9 cellular contexts compared by ENCODE assay signal in genomic region chr5:179804599-179804947, GRCh38. TPM values are rescaled to one million over a fixed set of nuclear protein-coding genes. Genes with fewer than 3 reads are reported as not detected.
DNase-seq lines count a peak whose midpoint lies in the region; ATAC-seq and TF ChIP-seq lines count a peak whose summit lies in the region.
"Had no signal": no experiment of that assay in that cellular context is flagged by ENCODE, and none has a peak within 500 bp of the region (broad histone marks: within the 10 kb centered on the region; RNA-seq: fewer than 3 reads in every experiment).

No MANE protein-coding gene starts in this region.

- no peaks in the 10 kb centered on the region for H4K20me1 ChIP-seq in OCI-LY7 (ENCODE audit: insufficient read depth, low read length)

- no peaks in the 10 kb centered on the region for H3K27me3 ChIP-seq in CD4-positive, alpha-beta memory T cell (ENCODE audit: insufficient read depth, low read length)
- H3K27me3 ChIP-seq in endodermal cell (ENCODE audit: control insufficient read depth, insufficient read depth, low read length, poor library complexity, severe bottlenecking) (no peaks in the 10 kb centered on the region), parathyroid adenoma (ENCODE audit: control insufficient read depth, insufficient read depth, low read length) (no peaks in the 10 kb centered on the region), heart right ventricle (no peaks in the 10 kb centered on the region)

- BruUV-seq in OCI-LY7 (replicated peaks; lab: Mats Ljungman, UMichigan) = no TSS peak

- intact Hi-C loops in CD4-positive, alpha-beta memory T cell (cut with micrococcal nuclease) = loop anchor here (5.0 to 10.0 kb wide), 3 partner anchors 33 to 268 kb away; partner anchors contain the start of gene RNF130
- intact Hi-C loops in OCI-LY7 (cut with micrococcal nuclease; ENCODE audit: unreplicated experiment) = loop anchor here (10.0 kb wide), 1 partner anchor 1690 kb away; the partner anchor contains the start of gene N4BP3
- intact Hi-C loops in heart right ventricle (cut with DNase I) = loop anchor here in 2 of 10 donors (5.0 kb wide), 1 partner anchor 103 kb away; the partner anchor contains the start of gene TBC1D9B (in 2 of the 2)
- intact Hi-C loops in Right ventricle myocardium superior (cut with DNase I) = loop anchor here (10.0 kb wide), 1 partner anchor 100 kb away; the partner anchor contains the start of gene TBC1D9B

- no peaks in the 10 kb centered on the region for H3K9me3 Mint-ChIP-seq in CD4-positive, alpha-beta memory T cell
- no peaks in the 10 kb centered on the region for H3K9me3 Mint-ChIP-seq in endodermal cell

- peaks cover 3% of the 10 kb centered on the region for H3K36me3 ChIP-seq in CD4-positive, alpha-beta memory T cell (ENCODE audit: insufficient read depth, low read length)
- H3K36me3 ChIP-seq in OCI-LY7 (ENCODE audit: insufficient read depth, low read length) = peaks cover 9% of the 10 kb centered on the region; the same call in 1 of the 2 replicates
- H3K36me3 ChIP-seq in endodermal cell (ENCODE audit: control insufficient read depth, insufficient read depth, low read length) = peaks cover 20% of the 10 kb centered on the region
- no peaks in the 10 kb centered on the region for H3K36me3 ChIP-seq in parathyroid adenoma (ENCODE audit: control insufficient read depth, insufficient read depth, low read length)
- H3K36me3 ChIP-seq in heart right ventricle = peaks cover 0 to 32% (median 16%) of the 10 kb centered on the region in 9 donors

- no peak for DNase-seq in CD4-positive, alpha-beta memory T cell
- DNase-seq in OCI-LY7 (ENCODE audit: low spot score) (no peak), endodermal cell (no peak), NCI-H1092 (lab: John Stamatoyannopoulos, UW) (no peak), heart right ventricle (no peak), Right ventricle myocardium superior (no peak)
- DNase-seq: nucleus accumbens had no signal

- peaks cover 42% of the 10 kb centered on the region for H3K4me1 ChIP-seq in CD4-positive, alpha-beta memory T cell (ENCODE audit: insufficient read depth, low read length)
- peaks cover 20% of the 10 kb centered on the region for H3K4me1 ChIP-seq in OCI-LY7 (ENCODE audit: insufficient read depth, low read length, poor library complexity, severe bottlenecking)
- peaks cover 2% of the 10 kb centered on the region for H3K4me1 ChIP-seq in endodermal cell (ENCODE audit: control insufficient read depth, insufficient read depth, low read length)
- H3K4me1 ChIP-seq in parathyroid adenoma = peaks cover 11% of the 10 kb centered on the region
- peaks cover 15 to 55% (median 46%) of the 10 kb centered on the region in 9 donors for H3K4me1 ChIP-seq in heart right ventricle

- CTCF ChIA-PET in CD4-positive, alpha-beta memory T cell (lab: Charles Lee; ENCODE audit: partially characterized antibody) = interaction anchor here (4.9 kb wide), 1 partner anchor 103 kb away, joined by 57 read pairs; the partner anchor contains the start of gene TBC1D9B
- CTCF ChIA-PET in OCI-LY7 (lab: Charles Lee; ENCODE audit: unreplicated experiment) = no interaction called here

- H3K4me1 Mint-ChIP-seq in CD4-positive, alpha-beta memory T cell = peaks cover 14 to 47% (median 30%) of the 10 kb centered on the region in 4 donors
- H3K4me1 Mint-ChIP-seq in endodermal cell = peaks cover 13% of the 10 kb centered on the region

- H3K9me2 ChIP-seq in OCI-LY7 (ENCODE audit: insufficient read depth, low read length) = no peaks in the 10 kb centered on the region

- no peak overlapping the region for H3K4me3 ChIP-seq in CD4-positive, alpha-beta memory T cell (ENCODE audit: low read length in 2 of 2)
- H3K4me3 ChIP-seq in OCI-LY7 (ENCODE audit: low read depth, low read length, poor library complexity, severe bottlenecking) (no peak overlapping the region), endodermal cell (ENCODE audit: low read length) (peak overlapping the region; percentile 78), parathyroid adenoma (ENCODE audit: low read depth, low read length) (no peak overlapping the region), heart right ventricle (peak overlapping the region in 2 of 10 donors; percentile 92 to 98)

- TF ChIP-seq CTCF in OCI-LY7 (conservative IDR thresholded peaks at IDR 0.05; ENCODE audit: low read length) = no peak
- no peak for TF ChIP-seq CTCF in endodermal cell (conservative IDR thresholded peaks at IDR 0.05)
- no peak for TF ChIP-seq CTCF in parathyroid adenoma (IDR thresholded peaks at IDR 0.05)
- TF ChIP-seq CTCF in heart right ventricle (IDR thresholded peaks at IDR 0.05) = no peak

- H3K27ac Mint-ChIP-seq in CD4-positive, alpha-beta memory T cell = peak overlapping the region in 6 of 7 donors; percentile 53 to 90 (median 86)
- no peak overlapping the region for H3K27ac Mint-ChIP-seq in endodermal cell

- H3K9me3 ChIP-seq in CD4-positive, alpha-beta memory T cell (ENCODE audit: control insufficient read depth in 1 of 2, low read length in 2 of 2) = no peaks in the 10 kb centered on the region
- H3K9me3 ChIP-seq in OCI-LY7 (ENCODE audit: low read length) (no peaks in the 10 kb centered on the region), endodermal cell (ENCODE audit: control insufficient read depth, low read length) (no peaks in the 10 kb centered on the region), parathyroid adenoma (ENCODE audit: control insufficient read depth, low read length) (no peaks in the 10 kb centered on the region), heart right ventricle (no peaks in the 10 kb centered on the region)

- POLR2A ChIA-PET in CD4-positive, alpha-beta memory T cell (lab: Charles Lee; ENCODE audit: partially characterized antibody) = interaction anchor here (0.9 to 8.7 kb wide), 6 partner anchors 9 to 54 kb away, joined by 3 to 159 read pairs (median 5); partner anchors contain the start of genes MRNIP and SQSTM1
- POLR2A ChIA-PET in OCI-LY7 (lab: Charles Lee) = no interaction called here

- H3K4me2 ChIP-seq in OCI-LY7 (ENCODE audit: low read length) (peak overlapping the region; percentile 83), parathyroid adenoma (ENCODE audit: low read length) (peak overlapping the region; percentile 97)

- H2AFZ ChIP-seq in OCI-LY7 (ENCODE audit: low read length) (no peak overlapping the region), parathyroid adenoma (no peak overlapping the region)

- 93 to 98% methylated on average over 5 to 6 of the region's 6 CpGs for WGBS in endodermal cell (ENCODE audit: insufficient coverage in 1 of 2, insufficient read length in 1 of 2), 2 experiments
- 81 to 95% methylated on average over 6 of the region's 6 CpGs for WGBS in heart right ventricle, 2 donors

- H3K4me3 Mint-ChIP-seq in CD4-positive, alpha-beta memory T cell = peak overlapping the region; percentile 80 to 90 (median 86)
- peak overlapping the region; percentile 73 for H3K4me3 Mint-ChIP-seq in endodermal cell

- H3K79me2 ChIP-seq in OCI-LY7 (ENCODE audit: insufficient read depth, low read depth, low read length) (no peaks in the 10 kb centered on the region), parathyroid adenoma (peaks cover 27% of the 10 kb centered on the region)

- peak overlapping the region; percentile 61 for H3K27ac ChIP-seq in CD4-positive, alpha-beta memory T cell (ENCODE audit: low read depth, low read length)
- no peak overlapping the region for H3K27ac ChIP-seq in OCI-LY7 (ENCODE audit: low read depth, low read length, poor library complexity, severe bottlenecking)
- H3K27ac ChIP-seq in endodermal cell (ENCODE audit: low read depth, low read length) = no peak overlapping the region
- H3K27ac ChIP-seq in parathyroid adenoma = no peak overlapping the region
- H3K27ac ChIP-seq in heart right ventricle = peak overlapping the region in 4 of 10 donors; percentile 93 to 98 (median 96)

- H3K27me3 Mint-ChIP-seq in CD4-positive, alpha-beta memory T cell = no peaks in the 10 kb centered on the region
- no peaks in the 10 kb centered on the region for H3K27me3 Mint-ChIP-seq in endodermal cell (ENCODE audit: insufficient read depth)

- H3K9ac ChIP-seq in endodermal cell (ENCODE audit: extremely low read depth, low read length, poor library complexity, severe bottlenecking) (no peak overlapping the region), parathyroid adenoma (peak overlapping the region; percentile 8)

- H3K36me3 Mint-ChIP-seq in CD4-positive, alpha-beta memory T cell = peaks cover 3 to 11% of the 10 kb centered on the region in 2 donors
- peaks cover 8% of the 10 kb centered on the region for H3K36me3 Mint-ChIP-seq in endodermal cell (ENCODE audit: low read depth)

- ATAC-seq in GM21529 (IDR thresholded peaks at IDR 0.05; ENCODE audit: unreplicated experiment) = no peak
- ATAC-seq in heart right ventricle = no peak
- ATAC-seq in Right ventricle myocardium superior (ENCODE audit: poor library complexity) = no peak

RNA-seq across cellular contexts. Expression of gene MGAT4B, which starts 2.1 kb away (rescaled TPM):
- 100 to 1,000 TPM; 119 to 121 TPM for total RNA-seq in CD4-positive, alpha-beta memory T cell
- polyA plus RNA-seq in CD4-positive, alpha-beta memory T cell = 10 to 100 TPM in 1 of 2 donors, 1 to 10 TPM in 1; 8.3 to 24.3 TPM
- 58.8 and 61.1 TPM in 2 replicates for total RNA-seq in OCI-LY7 (2014; rRNA removed; shearing (Covaris generic))
- total RNA-seq in OCI-LY7 (2022) (90.2 and 96.5 TPM in 2 replicates), endodermal cell (100 to 1,000 TPM; 165 to 177 TPM), heart right ventricle (100 to 1,000 TPM in 5 of 10 donors, 10 to 100 TPM in 5; 88.6 to 123 (median 102) TPM), Right ventricle myocardium superior (93.3 TPM)
- 75.1 TPM for polyA plus RNA-seq in endodermal cell (2013, experiment 1 of 2)
- 66.4 TPM for polyA plus RNA-seq in endodermal cell (2013, experiment 2 of 2)
- 10 to 100 TPM; 58.6 to 86.9 TPM for polyA plus RNA-seq in heart right ventricle

RNA-seq across cellular contexts. Expression of gene LTC4S, which starts 10.8 kb away (rescaled TPM):
- 1 to 10 TPM; 5.1 to 8.1 TPM for total RNA-seq in CD4-positive, alpha-beta memory T cell
- 1 to 10 TPM; 4.2 to 9.4 TPM for polyA plus RNA-seq in CD4-positive, alpha-beta memory T cell
- total RNA-seq in OCI-LY7 (2014; rRNA removed; shearing (Covaris generic)) = 0.44 and 1.3 TPM in 2 replicates
- total RNA-seq in OCI-LY7 (2022) (4.0 and 4.5 TPM in 2 replicates), endodermal cell (1 to 10 TPM; 5.7 to 6.3 TPM), heart right ventricle (10 to 100 TPM in 3 of 10 donors, 1 to 10 TPM in 7; 5.4 to 10.6 (median 7.9) TPM), Right ventricle myocardium superior (7.6 TPM)
- 1.4 TPM for polyA plus RNA-seq in endodermal cell (2013, experiment 1 of 2)
- polyA plus RNA-seq in endodermal cell (2013, experiment 2 of 2) = 1.6 TPM
- 10 to 100 TPM; 10.5 to 20.0 TPM for polyA plus RNA-seq in heart right ventricle

RNA-seq across cellular contexts. Expression of gene SQSTM1, which starts 16.1 kb away (rescaled TPM):
- 100 to 1,000 TPM; 300 to 303 TPM for total RNA-seq in CD4-positive, alpha-beta memory T cell
- 100 to 1,000 TPM; 188 to 212 TPM for polyA plus RNA-seq in CD4-positive, alpha-beta memory T cell
- total RNA-seq in OCI-LY7 (2014; rRNA removed; shearing (Covaris generic)) = 44.4 and 58.5 TPM in 2 replicates
- total RNA-seq in OCI-LY7 (2022) (68.3 and 81.1 TPM in 2 replicates), endodermal cell (100 to 1,000 TPM; 134 to 172 TPM), heart right ventricle (100 to 1,000 TPM; 341 to 466 (median 391) TPM), Right ventricle myocardium superior (437 TPM)
- polyA plus RNA-seq in endodermal cell (2013, experiment 1 of 2) = 48.3 TPM
- 43.6 TPM for polyA plus RNA-seq in endodermal cell (2013, experiment 2 of 2)
- polyA plus RNA-seq in heart right ventricle = 100 to 1,000 TPM; 131 to 210 TPM

RNA-seq across cellular contexts. Expression of gene MRNIP, which starts 54.0 kb away (rescaled TPM):
- 100 to 1,000 TPM; 125 to 129 TPM for total RNA-seq in CD4-positive, alpha-beta memory T cell
- 10 to 100 TPM; 11.4 to 17.2 TPM for polyA plus RNA-seq in CD4-positive, alpha-beta memory T cell
- total RNA-seq in OCI-LY7 (2014; rRNA removed; shearing (Covaris generic)) = 76.2 and 78.7 TPM in 2 replicates
- 70.5 and 76.5 TPM in 2 replicates for total RNA-seq in OCI-LY7 (2022)
- 10 to 100 TPM; 45.8 to 55.3 TPM for total RNA-seq in endodermal cell
- 34.7 TPM for polyA plus RNA-seq in endodermal cell (2013, experiment 1 of 2)
- 32.0 TPM for polyA plus RNA-seq in endodermal cell (2013, experiment 2 of 2)
- 10 to 100 TPM in 8 of 10 donors, 1 to 10 TPM in 2; 6.6 to 14.4 (median 12.7) TPM for total RNA-seq in heart right ventricle
- 10 to 100 TPM; 12.6 to 45.1 TPM for polyA plus RNA-seq in heart right ventricle
- 12.1 TPM for total RNA-seq in Right ventricle myocardium superior
